In genomic region chr21:16287060-16287459, GRCh38 we compare ENCODE assay signal across 24 cellular contexts.
"Had no signal": no experiment of that assay in that cellular context is flagged by ENCODE, and none has a peak within 500 bp of the region (broad histone marks: within the 10 kb centered on the region; RNA-seq: fewer than 3 reads in every experiment).

No MANE protein-coding gene starts in this region.

- DNase-seq: activated CD4-positive, alpha-beta memory T cell treated with anti-CD3 and anti-CD28 coated beads, Interleukin-2, amount 10 ng/mL, durations not matched to agents 7 days and 5 days; activated CD4-positive, alpha-beta T cell treated with anti-CD3 and anti-CD28 coated beads for 36 hours; activated CD4-positive, alpha-beta T cell treated with anti-CD3 and anti-CD28 coated beads, Interleukin-2, amount 50 U/mL, for 1 hour; activated gamma-delta T cell; activated naive CD4-positive, alpha-beta T cell treated with anti-CD3 and anti-CD28 coated beads for 36 hours; activated T-cell treated with anti-CD3 and anti-CD28 coated beads for 4 hours; activated T-cell treated with anti-CD3 and anti-CD28 coated beads, Interleukin-2, amount 50 U/mL, for 48 hours; amygdala; central memory CD4-positive, alpha-beta T cell; NCI-H1092; NCI-H146; NCI-H2029; NCI-H2107; NCI-H2171 treated with DMSO at 0.1 percent for 48 hours; NCI-H226; NCI-H526; NCI-H774; SIG-M5; T-helper 1 cell; WERI-Rb-1 had no signal

- H3K4me1 Mint-ChIP-seq: activated CD4-positive, alpha-beta memory T cell treated with anti-CD3 and anti-CD28 coated beads, Interleukin-2, amount 10 ng/mL, durations not matched to agents 7 days and 5 days; activated CD4-positive, alpha-beta T cell treated with anti-CD3 and anti-CD28 coated beads for 36 hours; activated T-helper 17 cell treated with anti-CD3 and anti-CD28 coated beads, Interleukin-2, amount 50 U/mL, for 72 hours had no signal

- H3K9me3 Mint-ChIP-seq: activated CD4-positive, alpha-beta memory T cell treated with anti-CD3 and anti-CD28 coated beads, Interleukin-2, amount 10 ng/mL, durations not matched to agents 7 days and 5 days; activated naive CD4-positive, alpha-beta T cell treated with anti-CD3 and anti-CD28 coated beads for 36 hours; activated T-helper 17 cell treated with anti-CD3 and anti-CD28 coated beads, Interleukin-2, amount 50 U/mL, for 72 hours had no signal

- H3K9ac ChIP-seq: KMS-11 had no signal

- H3K4me3 ChIP-seq: breast epithelium had no signal

- H3K27me3 ChIP-seq: breast epithelium had no signal

- H3K9me3 ChIP-seq: breast epithelium had no signal

- H3K27ac Mint-ChIP-seq: activated CD4-positive, alpha-beta memory T cell treated with anti-CD3 and anti-CD28 coated beads, Interleukin-2, amount 10 ng/mL, durations not matched to agents 7 days and 5 days; activated CD4-positive, alpha-beta T cell treated with anti-CD3 and anti-CD28 coated beads for 36 hours; activated naive CD4-positive, alpha-beta T cell treated with anti-CD3 and anti-CD28 coated beads for 36 hours; activated naive CD8-positive, alpha-beta T cell; activated T-helper 17 cell treated with anti-CD3 and anti-CD28 coated beads, Interleukin-2, amount 50 U/mL, for 72 hours had no signal

- H3K27ac ChIP-seq: breast epithelium, KMS-11, WERI-Rb-1 had no signal

- H3K4me2 ChIP-seq: KMS-11 had no signal

- H3K36me3 Mint-ChIP-seq: activated naive CD8-positive, alpha-beta T cell had no signal

- H3K36me3 ChIP-seq: breast epithelium, WERI-Rb-1 had no signal

- H3K27me3 Mint-ChIP-seq: activated CD4-positive, alpha-beta memory T cell treated with anti-CD3 and anti-CD28 coated beads, Interleukin-2, amount 10 ng/mL, durations not matched to agents 7 days and 5 days; activated CD4-positive, alpha-beta T cell treated with anti-CD3 and anti-CD28 coated beads for 36 hours; activated naive CD8-positive, alpha-beta T cell; activated T-helper 17 cell treated with anti-CD3 and anti-CD28 coated beads, Interleukin-2, amount 50 U/mL, for 72 hours had no signal

- H3K4me3 Mint-ChIP-seq: activated CD4-positive, alpha-beta memory T cell treated with anti-CD3 and anti-CD28 coated beads, Interleukin-2, amount 10 ng/mL, durations not matched to agents 7 days and 5 days; activated CD4-positive, alpha-beta T cell treated with anti-CD3 and anti-CD28 coated beads for 36 hours; activated naive CD4-positive, alpha-beta T cell treated with anti-CD3 and anti-CD28 coated beads for 36 hours; activated naive CD8-positive, alpha-beta T cell; activated T-helper 17 cell treated with anti-CD3 and anti-CD28 coated beads, Interleukin-2, amount 50 U/mL, for 72 hours had no signal

- H3K4me1 ChIP-seq: breast epithelium had no signal
